ENCODE assay signal across 8 cellular contexts in the genomic region with DNA sequence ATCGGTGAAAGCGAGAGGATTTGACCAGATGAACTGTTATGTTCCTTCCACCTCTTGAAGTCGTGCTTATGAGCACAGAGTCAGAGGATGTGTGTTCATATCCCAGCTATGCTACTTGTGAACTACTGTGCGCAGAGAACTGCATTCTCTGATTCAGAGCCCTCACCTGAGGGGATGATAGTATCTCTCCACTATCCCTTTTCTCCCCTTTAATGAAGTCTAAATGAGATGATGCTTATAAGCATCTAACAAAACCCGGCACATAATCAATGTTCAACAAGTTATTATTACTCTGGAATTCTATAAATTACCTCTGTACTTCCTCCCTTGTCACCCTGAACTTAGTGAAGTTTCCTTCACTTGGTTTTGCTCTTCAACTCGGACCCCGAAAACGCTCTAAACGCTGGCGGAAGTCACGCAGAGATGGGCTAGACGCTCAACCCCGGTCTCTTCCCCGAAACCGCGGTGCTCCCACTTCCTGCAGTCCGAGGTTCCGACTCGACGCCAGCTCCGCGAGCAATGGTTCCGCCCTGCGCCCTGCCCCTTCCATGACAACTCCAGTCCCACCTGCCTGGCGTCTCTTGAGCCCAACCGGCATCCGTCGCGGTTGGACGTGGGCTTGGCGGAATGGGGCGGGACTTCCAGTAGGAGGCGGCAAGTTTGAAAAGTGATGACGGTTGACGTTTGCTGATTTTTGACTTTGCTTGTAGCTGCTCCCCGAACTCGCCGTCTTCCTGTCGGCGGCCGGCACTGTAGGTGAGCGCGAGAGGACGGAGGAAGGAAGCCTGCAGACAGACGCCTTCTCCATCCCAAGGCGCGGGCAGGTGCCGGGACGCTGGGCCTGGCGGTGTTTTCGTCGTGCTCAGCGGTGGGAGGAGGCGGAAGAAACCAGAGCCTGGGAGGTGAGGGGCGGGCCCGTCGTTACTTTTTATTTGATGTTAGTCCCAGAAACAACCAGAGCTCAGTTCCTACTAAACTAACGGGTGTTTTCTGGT. TPM values are rescaled to one million over a fixed set of nuclear protein-coding genes. Genes with fewer than 3 reads are reported as not detected.
DNase-seq lines count a peak whose midpoint lies in the region; ATAC-seq, FAIRE-seq and TF ChIP-seq lines count a peak whose summit lies in the region.

Gene NUF2 (plus strand): TSS at position 644 of the 995 bp plus-strand sequence. CDS start 4,098 bp downstream, outside the sequence.

- peak in 2 of 4 donors; percentile 0 to 87 for TF ChIP-seq EP300 in upper lobe of left lung (IDR thresholded peaks at IDR 0.05)

- peak; percentile 97 for ATAC-seq in HG02852 (IDR thresholded peaks at IDR 0.05; ENCODE audit: unreplicated experiment)
- peak; percentile 99 to 100 (median 100) for ATAC-seq in heart left ventricle
- ATAC-seq in upper lobe of left lung (ENCODE audit: low FRiP score in 2 of 2): peak; percentile 100

- peak; percentile 72 for DNase-seq in GM12892 (ENCODE audit: insufficient read length)
- DNase-seq in NCI-H146 (lab: John Stamatoyannopoulos, UW): peak; percentile 98
- peak; percentile 91 to 99 (median 92) for DNase-seq in T-helper 1 cell
- peak; percentile 97 to 99 (median 98) for DNase-seq in adrenal gland
- DNase-seq in heart left ventricle: peak; percentile 97 to 99 (median 98)
- peak; percentile 96 for DNase-seq in pons (ENCODE audit: low spot score)
- DNase-seq in upper lobe of left lung: peak; percentile 97

- H3K27me3 ChIP-seq in adrenal gland (no peaks in the 10 kb centered on the region), heart left ventricle (no peaks in the 10 kb centered on the region), upper lobe of left lung (no peaks in the 10 kb centered on the region)

- no peaks in the 10 kb centered on the region for H3K9me3 ChIP-seq in adrenal gland (replicated peaks in 1 of 3)
- no peaks in the 10 kb centered on the region for H3K9me3 ChIP-seq in heart left ventricle
- H3K9me3 ChIP-seq in upper lobe of left lung: no peaks in the 10 kb centered on the region

- H3K4me1 ChIP-seq in adrenal gland (replicated peaks in 1 of 2): peaks cover 7 to 12% of the 10 kb centered on the region in 2 donors
- H3K4me1 ChIP-seq in heart left ventricle: peaks cover 0 to 21% (median 15%) of the 10 kb centered on the region in 12 donors
- H3K4me1 ChIP-seq in upper lobe of left lung: peaks cover 10 to 20% (median 13%) of the 10 kb centered on the region in 4 donors

- FAIRE-seq in GM12892 (lab: Jason Lieb, UNC): peak; percentile 99

- peak within 1 kb of the TSS; percentile 28 to 79 (median 50) for H3K4me3 ChIP-seq in adrenal gland
- peak within 1 kb of the TSS; percentile 59 to 85 (median 70) for H3K4me3 ChIP-seq in heart left ventricle
- peak within 1 kb of the TSS; percentile 45 to 70 (median 67) for H3K4me3 ChIP-seq in upper lobe of left lung

- peak; percentile 87 for TF ChIP-seq POLR2A in GM12892 (IDR thresholded peaks at IDR 0.05; ENCODE audit: low read depth, low read length)
- peak in 1 of 2 donors; percentile 53 for TF ChIP-seq POLR2A in adrenal gland (IDR thresholded peaks at IDR 0.05)
- peak in 1 of 2 donors; percentile 44 for TF ChIP-seq POLR2A in heart left ventricle (IDR thresholded peaks at IDR 0.05)
- TF ChIP-seq POLR2A in upper lobe of left lung (IDR thresholded peaks at IDR 0.05): peak in 2 of 4 donors; percentile 47 to 53

- H3K27ac ChIP-seq in adrenal gland: peak within 1 kb of the TSS in 3 of 5 donors; percentile 18 to 82 (median 70)
- H3K27ac ChIP-seq in heart left ventricle: peak within 1 kb of the TSS in 11 of 12 donors; percentile 42 to 80 (median 75)
- peak within 1 kb of the TSS; percentile 70 to 79 (median 76) for H3K27ac ChIP-seq in upper lobe of left lung

- 0 to 2% (median 1%) methylated on average over 12 to 58 of the region's 58 CpGs for WGBS in adrenal gland, 4 donors
- 0 to 1% (median 1%) methylated on average over 38 to 58 of the region's 58 CpGs for WGBS in heart left ventricle, 4 donors
- WGBS in upper lobe of left lung, 2 donors: 0 to 1% methylated on average over 32 to 58 of the region's 58 CpGs

- intact Hi-C loops in adrenal gland (cut with DNase I) (no loop called here), heart left ventricle (cut with DNase I) (loop anchor here in 1 of 10 donors (5.0 kb wide), 1 partner anchor 454 kb away; no protein-coding TSS in a partner anchor)

- TF ChIP-seq CTCF in adrenal gland (IDR thresholded peaks at IDR 0.05) (peak in 1 of 6 experiments; percentile 11), heart left ventricle (IDR thresholded peaks at IDR 0.05) (peak in 3 of 12 donors; percentile 5 to 25 (median 8)), upper lobe of left lung (IDR thresholded peaks at IDR 0.05) (peak in 2 of 6 experiments; percentile 15 to 55)

- H3K36me3 ChIP-seq in adrenal gland (replicated peaks in 1 of 2): peaks cover 0 to 8% of the 10 kb centered on the region in 2 donors
- peaks cover 0 to 27% (median 13%) of the 10 kb centered on the region in 9 donors for H3K36me3 ChIP-seq in heart left ventricle
- H3K36me3 ChIP-seq in upper lobe of left lung: peaks cover 0 to 8% (median 2%) of the 10 kb centered on the region in 4 donors

RNA-seq across cellular contexts. Expression of gene NUF2, which starts in this region (rescaled TPM):
- polyA plus RNA-seq in GM12892 (2012; ENCODE audit: missing spikeins): 24.8 TPM
- total RNA-seq in adrenal gland (1 to 10 TPM in 4 of 8 donors, under 1 TPM in 3, not detected in 1; 0.53 to 2.9 (median 1.0) TPM), heart left ventricle (1 to 10 TPM in 2 of 9 donors, under 1 TPM in 4, not detected in 3; 0.20 to 3.2 (median 0.71) TPM), upper lobe of left lung (1 to 10 TPM in 4 of 6 donors, under 1 TPM in 2; 0.69 to 6.3 (median 1.4) TPM)
- polyA plus RNA-seq in adrenal gland (1 to 10 TPM in 2 of 3 donors, under 1 TPM in 1; 0.72 to 1.7 (median 1.0) TPM), heart left ventricle (under 1 TPM; 0.18 to 0.23 TPM)

Comparison
In these comparisons a context has a peak if more than half of its experiments do, and no peak if none do; other contexts are left out.
1. Peak in every context shown above with its lines: DNase-seq, ATAC-seq, H3K4me3 ChIP-seq and H3K27ac ChIP-seq.